Comparison of ENCODE assay signal across 14 cellular contexts in genomic region chr18:33826151-33826550, GRCh38.
"Had no signal": no experiment of that assay in that cellular context is flagged by ENCODE, and none has a peak within 500 bp of the region (broad histone marks: within the 10 kb centered on the region; RNA-seq: fewer than 3 reads in every experiment).

No MANE protein-coding gene starts in this region.

- H3K36me3 Mint-ChIP-seq: activated naive CD8-positive, alpha-beta T cell treated with anti-CD3 and anti-CD28 coated beads, Interleukin-2, amount 10 ng/mL, durations not matched to agents 7 days and 5 days; stimulated activated memory B cell treated with anti-CD40 and anti-IgM and Interleukin-4, amounts not matched to agents 10 μg/mL and 1 μg/mL and 100 μg/mL, for 72 hours had no signal

- H3K4me1 Mint-ChIP-seq: activated CD4-positive, alpha-beta T cell treated with anti-CD3 and anti-CD28 coated beads, Interleukin-2, amount 10 ng/mL, durations not matched to agents 24 days and 14 days; activated naive CD8-positive, alpha-beta T cell treated with anti-CD3 and anti-CD28 coated beads, Interleukin-2, amount 10 ng/mL, durations not matched to agents 7 days and 5 days; central memory CD8-positive, alpha-beta T cell; naive thymus-derived CD8-positive, alpha-beta T cell; stimulated activated memory B cell treated with anti-CD40 and anti-IgM and Interleukin-4, amounts not matched to agents 10 μg/mL and 1 μg/mL and 100 μg/mL, for 72 hours had no signal

- H3K27me3 Mint-ChIP-seq: activated CD4-positive, alpha-beta T cell treated with anti-CD3 and anti-CD28 coated beads, Interleukin-2, amount 10 ng/mL, durations not matched to agents 24 days and 14 days; activated naive CD8-positive, alpha-beta T cell treated with anti-CD3 and anti-CD28 coated beads, Interleukin-2, amount 10 ng/mL, durations not matched to agents 7 days and 5 days; central memory CD8-positive, alpha-beta T cell; stimulated activated memory B cell treated with anti-CD40 and anti-IgM and Interleukin-4, amounts not matched to agents 10 μg/mL and 1 μg/mL and 100 μg/mL, for 72 hours had no signal

- DNase-seq: activated CD4-positive, alpha-beta T cell treated with anti-CD3 and anti-CD28 coated beads, Interleukin-2, amount 10 ng/mL, durations not matched to agents 24 days and 14 days; activated CD4-positive, CD25-positive, alpha-beta regulatory T cell; activated CD8-positive, alpha-beta memory T cell treated with anti-CD3 and anti-CD28 coated beads, Interleukin-2, amount 50 U/mL, for 48 hours; activated CD8-positive, alpha-beta T cell treated with anti-CD3 and anti-CD28 coated beads, Interleukin-2, amount 10 ng/mL, durations not matched to agents 7 days and 5 days; activated naive CD4-positive, alpha-beta T cell; activated naive CD8-positive, alpha-beta T cell treated with anti-CD3 and anti-CD28 coated beads, Interleukin-2, amount 10 ng/mL, durations not matched to agents 7 days and 5 days; brain microvascular endothelial cell; esophagus squamous epithelium; hippocampal formation; mesenchymal stem cell; naive thymus-derived CD8-positive, alpha-beta T cell; stimulated activated CD4-positive, alpha-beta T cell treated with anti-CD3 and anti-CD28 coated beads, Interleukin-12 subunit alpha, Interleukin-12 subunit beta, amount 100 ng/mL, for 4 hours had no signal

- ATAC-seq: activated CD8-positive, alpha-beta T cell treated with anti-CD3 and anti-CD28 coated beads, Interleukin-2, amount 10 ng/mL, durations not matched to agents 7 days and 5 days; naive thymus-derived CD8-positive, alpha-beta T cell; stimulated activated memory B cell treated with anti-CD40 and anti-IgM and Interleukin-4, amounts not matched to agents 10 μg/mL and 1 μg/mL and 100 μg/mL, for 72 hours had no signal

- H3K27ac Mint-ChIP-seq: activated CD4-positive, alpha-beta T cell treated with anti-CD3 and anti-CD28 coated beads, Interleukin-2, amount 10 ng/mL, durations not matched to agents 24 days and 14 days; activated CD8-positive, alpha-beta T cell treated with anti-CD3 and anti-CD28 coated beads, Interleukin-2, amount 10 ng/mL, durations not matched to agents 7 days and 5 days; activated naive CD8-positive, alpha-beta T cell treated with anti-CD3 and anti-CD28 coated beads, Interleukin-2, amount 10 ng/mL, durations not matched to agents 7 days and 5 days; naive thymus-derived CD8-positive, alpha-beta T cell; stimulated activated memory B cell treated with anti-CD40 and anti-IgM and Interleukin-4, amounts not matched to agents 10 μg/mL and 1 μg/mL and 100 μg/mL, for 72 hours had no signal

- H3K4me3 Mint-ChIP-seq: activated CD4-positive, alpha-beta T cell treated with anti-CD3 and anti-CD28 coated beads, Interleukin-2, amount 10 ng/mL, durations not matched to agents 24 days and 14 days; activated CD8-positive, alpha-beta T cell treated with anti-CD3 and anti-CD28 coated beads, Interleukin-2, amount 10 ng/mL, durations not matched to agents 7 days and 5 days; activated naive CD8-positive, alpha-beta T cell treated with anti-CD3 and anti-CD28 coated beads, Interleukin-2, amount 10 ng/mL, durations not matched to agents 7 days and 5 days; central memory CD8-positive, alpha-beta T cell; naive thymus-derived CD8-positive, alpha-beta T cell; stimulated activated memory B cell treated with anti-CD40 and anti-IgM and Interleukin-4, amounts not matched to agents 10 μg/mL and 1 μg/mL and 100 μg/mL, for 72 hours had no signal

- H3K9me3 Mint-ChIP-seq: activated CD4-positive, alpha-beta T cell treated with anti-CD3 and anti-CD28 coated beads, Interleukin-2, amount 10 ng/mL, durations not matched to agents 24 days and 14 days; activated naive CD8-positive, alpha-beta T cell treated with anti-CD3 and anti-CD28 coated beads, Interleukin-2, amount 10 ng/mL, durations not matched to agents 7 days and 5 days had no signal
